Comparison of ENCODE assay signal across 1 cellular context in the genomic region with DNA sequence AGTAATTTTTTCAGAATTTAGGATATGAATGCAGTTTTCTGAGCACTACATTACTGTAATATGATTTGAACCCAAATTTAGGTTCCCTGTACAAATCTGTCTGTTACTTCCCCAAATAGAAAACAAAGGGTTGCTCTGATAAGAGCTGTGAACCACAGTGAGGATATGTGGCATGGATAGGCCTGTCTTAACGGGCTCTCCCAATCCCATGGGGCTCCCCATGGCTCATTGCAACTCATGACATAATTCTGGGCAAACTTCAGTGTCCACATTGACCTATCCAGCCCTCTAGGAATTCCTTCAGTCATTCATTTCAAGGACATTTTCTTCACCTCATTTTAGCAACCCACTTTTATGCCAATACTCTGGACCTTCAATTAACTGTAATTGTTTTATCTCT.
TF ChIP-seq lines count a peak whose summit lies in the region.

No MANE protein-coding gene starts in this region.

TF ChIP-seq in K562, 482 proteins besides CTCF, POLR2A, EP300 and RAD21 (continued from another document):
- TF ChIP-seq, protein P1, sequence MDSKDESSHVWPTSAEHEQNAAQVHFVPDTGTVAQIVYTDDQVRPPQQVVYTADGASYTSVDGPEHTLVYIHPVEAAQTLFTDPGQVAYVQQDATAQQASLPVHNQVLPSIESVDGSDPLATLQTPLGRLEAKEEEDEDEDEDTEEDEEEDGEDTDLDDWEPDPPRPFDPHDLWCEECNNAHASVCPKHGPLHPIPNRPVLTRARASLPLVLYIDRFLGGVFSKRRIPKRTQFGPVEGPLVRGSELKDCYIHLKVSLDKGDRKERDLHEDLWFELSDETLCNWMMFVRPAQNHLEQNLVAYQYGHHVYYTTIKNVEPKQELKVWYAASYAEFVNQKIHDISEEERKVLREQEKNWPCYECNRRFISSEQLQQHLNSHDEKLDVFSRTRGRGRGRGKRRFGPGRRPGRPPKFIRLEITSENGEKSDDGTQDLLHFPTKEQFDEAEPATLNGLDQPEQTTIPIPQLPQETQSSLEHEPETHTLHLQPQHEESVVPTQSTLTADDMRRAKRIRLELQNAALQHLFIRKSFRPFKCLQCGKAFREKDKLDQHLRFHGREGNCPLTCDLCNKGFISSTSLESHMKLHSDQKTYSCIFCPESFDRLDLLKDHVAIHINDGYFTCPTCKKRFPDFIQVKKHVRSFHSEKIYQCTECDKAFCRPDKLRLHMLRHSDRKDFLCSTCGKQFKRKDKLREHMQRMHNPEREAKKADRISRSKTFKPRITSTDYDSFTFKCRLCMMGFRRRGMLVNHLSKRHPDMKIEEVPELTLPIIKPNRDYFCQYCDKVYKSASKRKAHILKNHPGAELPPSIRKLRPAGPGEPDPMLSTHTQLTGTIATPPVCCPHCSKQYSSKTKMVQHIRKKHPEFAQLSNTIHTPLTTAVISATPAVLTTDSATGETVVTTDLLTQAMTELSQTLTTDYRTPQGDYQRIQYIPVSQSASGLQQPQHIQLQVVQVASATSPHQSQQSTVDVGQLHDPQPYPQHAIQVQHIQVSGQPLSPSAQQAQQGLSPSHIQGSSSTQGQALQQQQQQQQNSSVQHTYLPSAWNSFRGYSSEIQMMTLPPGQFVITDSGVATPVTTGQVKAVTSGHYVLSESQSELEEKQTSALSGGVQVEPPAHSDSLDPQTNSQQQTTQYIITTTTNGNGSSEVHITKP (IDR thresholded peaks at IDR 0.05; ENCODE audit: partially characterized antibody): no peak
- TF ChIP-seq ZNF551 (CRISPR knock-in tag; IDR thresholded peaks at IDR 0.05) (no peak), NR2F6 (CRISPR knock-in tag; IDR thresholded peaks at IDR 0.05) (no peak), CSDE1 (IDR thresholded peaks at IDR 0.05) (no peak), CLOCK (CRISPR knock-in tag; IDR thresholded peaks at IDR 0.05; ENCODE audit: borderline replicate concordance) (no peak), RREB1 (CRISPR knock-in tag; IDR thresholded peaks at IDR 0.05) (no peak)
